In genomic region chr3:107189158-107189791, GRCh38 we compare ENCODE assay signal across 25 cellular contexts.
"Had no signal": no experiment of that assay in that cellular context is flagged by ENCODE, and none has a peak within 500 bp of the region (broad histone marks: within the 10 kb centered on the region; RNA-seq: fewer than 3 reads in every experiment).

No MANE protein-coding gene starts in this region.

- DNase-seq: heart right ventricle; islet precursor cell; left ventricle myocardium inferior; mesendoderm; naive B cell; natural killer cell; nucleus accumbens; pancreas; retina; right cardiac atrium; stimulated activated CD4-positive, alpha-beta T cell treated with anti-CD3 and anti-CD28 coated beads, Interleukin-12 subunit alpha, Interleukin-12 subunit beta, amount 100 ng/mL, for 4 hours; stimulated activated CD4-positive, alpha-beta T cell treated with anti-CD3 and anti-CD28 coated beads, Interleukin-15, amount 100 ng/mL, for 24 hours; stimulated activated CD4-positive, alpha-beta T cell treated with anti-CD3 and anti-CD28 coated beads, Interleukin-2, amount 100 ng/mL, for 24 hours; stimulated activated CD4-positive, alpha-beta T cell treated with anti-CD3 and anti-CD28 coated beads, Interleukin-4, amount 100 ng/mL, for 1 hour; stimulated activated naive CD8-positive, alpha-beta T cell treated with anti-CD3 and anti-CD28 coated beads, Interleukin-15, Interleukin-2, amounts not matched to agents 100 U/mL and 50 U/mL, for 24 hours; stomach; tibial artery; uterus had no signal

- H3K4me1 Mint-ChIP-seq: naive B cell, natural killer cell had no signal

- ATAC-seq: pancreas; sciatic nerve; stimulated activated naive CD8-positive, alpha-beta T cell treated with anti-CD3 and anti-CD28 coated beads, Interleukin-15, Interleukin-2, amounts not matched to agents 100 U/mL and 50 U/mL, for 24 hours had no signal

- H2AFZ ChIP-seq: hepatocyte had no signal

- H3K36me3 ChIP-seq: heart right ventricle, left ventricle myocardium inferior, pancreas, prostate gland, stomach, thoracic aorta, tibial artery, uterus had no signal

- H3K79me2 ChIP-seq: hepatocyte had no signal

- H3K27ac ChIP-seq: heart right ventricle, hepatocyte, left ventricle myocardium inferior, pancreas, prostate gland, skin epidermis, stomach, thoracic aorta, tibial artery, uterus had no signal

- H3K9me3 Mint-ChIP-seq: naive B cell, natural killer cell had no signal

- H3K9me3 ChIP-seq: heart right ventricle, left ventricle myocardium inferior, pancreas, prostate gland, stomach, thoracic aorta, tibial artery, uterus had no signal

- H3K4me2 ChIP-seq: hepatocyte had no signal

- H3K4me1 ChIP-seq: pancreas, prostate gland, stomach, uterus had no signal

- H3K4me3 Mint-ChIP-seq: mesothelial cell of epicardium, natural killer cell had no signal

- H3K27ac Mint-ChIP-seq: mesothelial cell of epicardium, naive B cell, natural killer cell had no signal

- H3K36me3 Mint-ChIP-seq: mesothelial cell of epicardium, naive B cell, natural killer cell had no signal

- H3K27me3 ChIP-seq: heart right ventricle, hepatocyte, pancreas, stomach, tibial artery, uterus had no signal

- H3K4me3 ChIP-seq: heart right ventricle, hepatocyte, left ventricle myocardium inferior, lung, pancreas, prostate gland, skin epidermis, stomach, thoracic aorta, tibial artery, uterus had no signal
